In genomic region chr16:58814348-58814801, GRCh38 we compare ENCODE assay signal across 8 cellular contexts.
DNase-seq lines count a peak whose midpoint lies in the region; ATAC-seq, FAIRE-seq and TF ChIP-seq lines count a peak whose summit lies in the region.

No MANE protein-coding gene starts in this region.

- ATAC-seq in GM19035 (IDR thresholded peaks at IDR 0.05; ENCODE audit: unreplicated experiment): peak; percentile 85
- peak; percentile 83 for ATAC-seq in HG03460 (IDR thresholded peaks at IDR 0.05; ENCODE audit: unreplicated experiment)

- H3K9ac ChIP-seq in astrocyte (ENCODE audit: low read length): peak overlapping the region; percentile 69

- no peaks in the 10 kb centered on the region for H4K20me1 ChIP-seq in astrocyte (ENCODE audit: insufficient read depth, low read length)

- H3K9me3 ChIP-seq in astrocyte (ENCODE audit: insufficient read depth, low read depth, low read length): no peaks in the 10 kb centered on the region

- peaks cover 3% of the 10 kb centered on the region for H3K4me1 ChIP-seq in astrocyte (ENCODE audit: insufficient read depth, low read length)

- peak; percentile 95 for TF ChIP-seq CTCF in astrocyte (IDR thresholded peaks at IDR 0.05; ENCODE audit: insufficient read depth, low read depth, low read length)

- H3K4me1 Mint-ChIP-seq in astrocyte (ENCODE audit: low read depth, unreplicated experiment): no peaks in the 10 kb centered on the region

- H3K27ac Mint-ChIP-seq in astrocyte (ENCODE audit: unreplicated experiment): peak overlapping the region; percentile 73

- H2AFZ ChIP-seq in astrocyte (ENCODE audit: low read depth, low read length): peak overlapping the region; percentile 91

- H3K36me3 ChIP-seq in astrocyte (ENCODE audit: insufficient read depth, low read length): no peaks in the 10 kb centered on the region

- peak overlapping the region; percentile 57 for H3K4me3 ChIP-seq in astrocyte (ENCODE audit: insufficient read depth, low read depth, low read length)

- no peaks in the 10 kb centered on the region for H3K27me3 ChIP-seq in astrocyte (ENCODE audit: insufficient read depth, low read length)

- DNase-seq in COLO668 (lab: John Stamatoyannopoulos, UW; ENCODE audit: unreplicated experiment) (peak; percentile 19), RPMI8226 (peak; percentile 67), astrocyte (ENCODE audit: low read depth) (peak; percentile 20), hippocampal formation (lab: John Stamatoyannopoulos, UW) (peak; percentile 23 to 27), renal cortical epithelial cell (ENCODE audit: low read depth) (peak; percentile 17), OCI-M2 (lab: John Stamatoyannopoulos, UW; ENCODE audit: unreplicated experiment) (no peak)

- no peak overlapping the region for H3K27ac ChIP-seq in astrocyte (ENCODE audit: low read depth, low read length)

- FAIRE-seq in astrocyte (lab: Jason Lieb, UNC): no peak

- no peaks in the 10 kb centered on the region for H3K79me2 ChIP-seq in astrocyte (ENCODE audit: insufficient read depth, low read length)

- peak overlapping the region; percentile 80 for H3K4me3 Mint-ChIP-seq in astrocyte (ENCODE audit: unreplicated experiment)

- H3K27me3 Mint-ChIP-seq in astrocyte (ENCODE audit: low read depth, unreplicated experiment): no peaks in the 10 kb centered on the region

- H3K9me3 Mint-ChIP-seq in astrocyte (ENCODE audit: unreplicated experiment): no peaks in the 10 kb centered on the region

- H3K36me3 Mint-ChIP-seq in astrocyte (ENCODE audit: low read depth, unreplicated experiment): no peaks in the 10 kb centered on the region

- peak overlapping the region; percentile 86 for H3K4me2 ChIP-seq in astrocyte (ENCODE audit: low read length)
